Comparison of ENCODE assay signal across 17 cellular contexts in the genomic region with DNA sequence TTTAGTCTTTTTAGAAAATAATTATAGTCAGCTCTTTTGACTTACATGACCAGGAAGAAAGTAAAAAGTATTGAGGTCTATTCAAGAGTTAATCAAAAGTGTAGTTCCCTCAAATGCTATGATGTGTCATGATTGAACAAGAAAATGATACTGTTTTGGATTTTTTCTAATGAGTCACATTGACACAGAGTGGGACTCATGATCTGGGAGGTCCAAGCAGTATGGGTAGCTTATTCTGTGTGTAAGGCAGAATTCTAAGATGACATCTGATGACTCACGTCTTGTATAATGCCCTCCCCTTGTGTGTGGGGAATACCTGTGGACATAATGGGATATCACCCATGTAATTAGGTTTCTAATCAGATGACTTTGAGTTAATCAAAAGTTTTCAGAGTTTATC.
DNase-seq lines count a peak whose midpoint lies in the region; ATAC-seq, FAIRE-seq and TF ChIP-seq lines count a peak whose summit lies in the region.
"Had no signal": no experiment of that assay in that cellular context is flagged by ENCODE, and none has a peak within 500 bp of the region (broad histone marks: within the 10 kb centered on the region; RNA-seq: fewer than 3 reads in every experiment).

No MANE protein-coding gene starts in this region.

- no peaks in the 10 kb centered on the region for H3K36me3 Mint-ChIP-seq in activated naive CD4-positive, alpha-beta T cell treated with anti-CD3 and anti-CD28 coated beads, Interleukin-2, amount 50 U/mL, for 72 hours
- no peaks in the 10 kb centered on the region for H3K36me3 Mint-ChIP-seq in activated naive CD4-positive, alpha-beta T cell treated with anti-CD3 and anti-CD28 coated beads, Interleukin-2, amount 10 ng/mL, durations not matched to agents 7 days and 5 days
- H3K36me3 Mint-ChIP-seq in activated T-helper 1 cell treated with anti-CD3 and anti-CD28 coated beads, Interleukin-12 subunit alpha, Interleukin-12 subunit beta, Interleukin-2, Interleukin-4 antibody, amounts not matched to agents 30 ng/mL and 10 ng/mL and 1 ng/mL, durations not matched to agents 14 hours and 24 hours and 36 hours (ENCODE audit: low read depth): no peaks in the 10 kb centered on the region

- DNase-seq in activated naive CD4-positive, alpha-beta T cell treated with anti-CD3 and anti-CD28 coated beads, Interleukin-2, amount 50 U/mL, for 72 hours (ENCODE audit: low spot score in 2 of 2): no peak
- no peak for DNase-seq in activated naive CD4-positive, alpha-beta T cell treated with anti-CD3 and anti-CD28 coated beads, Interleukin-2, amount 10 ng/mL, durations not matched to agents 7 days and 5 days
- DNase-seq in RCC 7860 (ENCODE audit: low spot score) (peak; percentile 48), fibroblast of mammary gland (ENCODE audit: low read depth) (peak; percentile 92), urothelium cell line (ENCODE audit: low spot score) (peak; percentile 68), NOMO-1 treated with dmso at 0.1 percent for 144 hours (lab: John Stamatoyannopoulos, UW; ENCODE audit: unreplicated experiment) (no peak), ecto neural progenitor cell (ENCODE audit: low spot score) (no peak)
- no peak for DNase-seq in activated T-helper 1 cell treated with anti-CD3 and anti-CD28 coated beads, Interleukin-12 subunit alpha, Interleukin-12 subunit beta, Interleukin-2, Interleukin-4 antibody, amounts not matched to agents 30 ng/mL and 10 ng/mL and 1 ng/mL, durations not matched to agents 14 hours and 24 hours and 36 hours (ENCODE audit: low spot score)
- DNase-seq: activated B cell treated with CpG ODN at 0.5 μM for 24 hours, DMS79, NCI-H187 treated with DMSO at 0.1 percent for 48 hours, spleen, transverse colon had no signal

- no peak overlapping the region for H3K4me3 ChIP-seq in fibroblast of mammary gland (ENCODE audit: control insufficient read depth, low read depth, low read length)
- H3K4me3 ChIP-seq: spleen, transverse colon had no signal

- CTCF ChIA-PET in activated naive CD4-positive, alpha-beta T cell treated with anti-CD3 and anti-CD28 coated beads, Interleukin-2, amount 10 ng/mL, durations not matched to agents 7 days and 5 days (lab: Charles Lee): no interaction called here

- FAIRE-seq in RCC 7860 (lab: Jason Lieb, UNC) (no peak), urothelium cell line (lab: Jason Lieb, UNC) (peak; percentile 80)
- FAIRE-seq: GM19239 had no signal

- no peaks in the 10 kb centered on the region for H3K27me3 Mint-ChIP-seq in activated naive CD4-positive, alpha-beta T cell treated with anti-CD3 and anti-CD28 coated beads, Interleukin-2, amount 10 ng/mL, durations not matched to agents 7 days and 5 days
- H3K27me3 Mint-ChIP-seq in activated T-helper 1 cell treated with anti-CD3 and anti-CD28 coated beads, Interleukin-12 subunit alpha, Interleukin-12 subunit beta, Interleukin-2, Interleukin-4 antibody, amounts not matched to agents 30 ng/mL and 10 ng/mL and 1 ng/mL, durations not matched to agents 14 hours and 24 hours and 36 hours (ENCODE audit: insufficient read depth): no peaks in the 10 kb centered on the region
- H3K27me3 Mint-ChIP-seq: activated B cell treated with CpG ODN at 0.5 μM for 24 hours; B cell; central memory CD8-positive, alpha-beta T cell had no signal

- H3K9me3 Mint-ChIP-seq in activated naive CD4-positive, alpha-beta T cell treated with anti-CD3 and anti-CD28 coated beads, Interleukin-2, amount 50 U/mL, for 72 hours: no peaks in the 10 kb centered on the region
- H3K9me3 Mint-ChIP-seq in activated naive CD4-positive, alpha-beta T cell treated with anti-CD3 and anti-CD28 coated beads, Interleukin-2, amount 10 ng/mL, durations not matched to agents 7 days and 5 days: no peaks in the 10 kb centered on the region
- H3K9me3 Mint-ChIP-seq in activated T-helper 1 cell treated with anti-CD3 and anti-CD28 coated beads, Interleukin-12 subunit alpha, Interleukin-12 subunit beta, Interleukin-2, Interleukin-4 antibody, amounts not matched to agents 30 ng/mL and 10 ng/mL and 1 ng/mL, durations not matched to agents 14 hours and 24 hours and 36 hours: no peaks in the 10 kb centered on the region
- H3K9me3 Mint-ChIP-seq: activated B cell treated with CpG ODN at 0.5 μM for 24 hours; activated T-helper 2 cell treated with anti-CD3 and anti-CD28 coated beads, Interferon-gamma antibody, Interleukin-2, Interleukin-4, amounts not matched to agents 10 μg/mL and 5 μg/mL and 100 μg/mL, durations not matched to agents 14 hours and 24 hours and 36 hours; central memory CD8-positive, alpha-beta T cell had no signal

- ATAC-seq in activated naive CD4-positive, alpha-beta T cell treated with anti-CD3 and anti-CD28 coated beads, Interleukin-2, amount 50 U/mL, for 72 hours: peak; percentile 87 to 92

- intact Hi-C loops in activated T-helper 1 cell treated with anti-CD3 and anti-CD28 coated beads, Interleukin-12 subunit alpha, Interleukin-12 subunit beta, Interleukin-2, Interleukin-4 antibody, amounts not matched to agents 30 ng/mL and 10 ng/mL and 1 ng/mL, durations not matched to agents 14 hours and 24 hours and 36 hours (cut with micrococcal nuclease): no loop called here

- TF ChIP-seq CTCF in fibroblast of mammary gland (conservative IDR thresholded peaks at IDR 0.05; ENCODE audit: control insufficient read depth, insufficient read depth, low read depth, low read length): no peak

- no peak overlapping the region for H3K27ac Mint-ChIP-seq in activated naive CD4-positive, alpha-beta T cell treated with anti-CD3 and anti-CD28 coated beads, Interleukin-2, amount 50 U/mL, for 72 hours
- H3K27ac Mint-ChIP-seq in activated naive CD4-positive, alpha-beta T cell treated with anti-CD3 and anti-CD28 coated beads, Interleukin-2, amount 10 ng/mL, durations not matched to agents 7 days and 5 days: no peak overlapping the region
- no peak overlapping the region for H3K27ac Mint-ChIP-seq in activated T-helper 1 cell treated with anti-CD3 and anti-CD28 coated beads, Interleukin-12 subunit alpha, Interleukin-12 subunit beta, Interleukin-2, Interleukin-4 antibody, amounts not matched to agents 30 ng/mL and 10 ng/mL and 1 ng/mL, durations not matched to agents 14 hours and 24 hours and 36 hours
- H3K27ac Mint-ChIP-seq: activated B cell treated with CpG ODN at 0.5 μM for 24 hours; activated T-helper 2 cell treated with anti-CD3 and anti-CD28 coated beads, Interferon-gamma antibody, Interleukin-2, Interleukin-4, amounts not matched to agents 10 μg/mL and 5 μg/mL and 100 μg/mL, durations not matched to agents 14 hours and 24 hours and 36 hours; B cell had no signal

- no peak overlapping the region for H3K4me3 Mint-ChIP-seq in activated naive CD4-positive, alpha-beta T cell treated with anti-CD3 and anti-CD28 coated beads, Interleukin-2, amount 10 ng/mL, durations not matched to agents 7 days and 5 days
- no peak overlapping the region for H3K4me3 Mint-ChIP-seq in activated T-helper 1 cell treated with anti-CD3 and anti-CD28 coated beads, Interleukin-12 subunit alpha, Interleukin-12 subunit beta, Interleukin-2, Interleukin-4 antibody, amounts not matched to agents 30 ng/mL and 10 ng/mL and 1 ng/mL, durations not matched to agents 14 hours and 24 hours and 36 hours
- H3K4me3 Mint-ChIP-seq: activated B cell treated with CpG ODN at 0.5 μM for 24 hours; B cell; central memory CD8-positive, alpha-beta T cell had no signal

- H3K4me1 Mint-ChIP-seq in activated naive CD4-positive, alpha-beta T cell treated with anti-CD3 and anti-CD28 coated beads, Interleukin-2, amount 10 ng/mL, durations not matched to agents 7 days and 5 days: no peaks in the 10 kb centered on the region
- H3K4me1 Mint-ChIP-seq in activated T-helper 1 cell treated with anti-CD3 and anti-CD28 coated beads, Interleukin-12 subunit alpha, Interleukin-12 subunit beta, Interleukin-2, Interleukin-4 antibody, amounts not matched to agents 30 ng/mL and 10 ng/mL and 1 ng/mL, durations not matched to agents 14 hours and 24 hours and 36 hours (ENCODE audit: low read depth): no peaks in the 10 kb centered on the region
- H3K4me1 Mint-ChIP-seq: activated B cell treated with CpG ODN at 0.5 μM for 24 hours; B cell; central memory CD8-positive, alpha-beta T cell had no signal

Comparison
In these comparisons a context has a peak if more than half of its experiments do, and no peak if none do; other contexts are left out.
1. DNase-seq: peak in RCC 7860 (single experiment), fibroblast of mammary gland (single experiment) and urothelium cell line (single experiment); none in activated naive CD4-positive, alpha-beta T cell treated with anti-CD3 and anti-CD28 coated beads, Interleukin-2, amount 50 U/mL, for 72 hours (0 of 2), activated naive CD4-positive, alpha-beta T cell treated with anti-CD3 and anti-CD28 coated beads, Interleukin-2, amount 10 ng/mL, durations not matched to agents 7 days and 5 days (single experiment), NOMO-1 treated with dmso at 0.1 percent for 144 hours (single experiment), activated T-helper 1 cell treated with anti-CD3 and anti-CD28 coated beads, Interleukin-12 subunit alpha, Interleukin-12 subunit beta, Interleukin-2, Interleukin-4 antibody, amounts not matched to agents 30 ng/mL and 10 ng/mL and 1 ng/mL, durations not matched to agents 14 hours and 24 hours and 36 hours (single experiment) and ecto neural progenitor cell (single experiment).